Comparison of ENCODE assay signal across 25 cellular contexts in genomic region chr13:113581871-113582270, GRCh38. TPM values are rescaled to one million over a fixed set of nuclear protein-coding genes. Genes with fewer than 3 reads are reported as not detected.
DNase-seq lines count a peak whose midpoint lies in the region; ATAC-seq and TF ChIP-seq lines count a peak whose summit lies in the region.
"Had no signal": no experiment of that assay in that cellular context is flagged by ENCODE, and none has a peak within 500 bp of the region (broad histone marks: within the 10 kb centered on the region; RNA-seq: fewer than 3 reads in every experiment).

No MANE protein-coding gene starts in this region.

- POLR2A ChIA-PET in CD4-positive, alpha-beta memory T cell (lab: Charles Lee; ENCODE audit: partially characterized antibody): no interaction called here

- no peak overlapping the region for H3K27ac ChIP-seq in CD4-positive, alpha-beta memory T cell (ENCODE audit: low read depth, low read length)
- 0 out of 2 replicates have a peak overlapping the region, but pooled peaks have one; percentile 42 for H3K27ac ChIP-seq in SK-N-MC
- H3K27ac ChIP-seq in stomach: no peak overlapping the region
- H3K27ac ChIP-seq: ascending aorta, ovary had no signal

- ATAC-seq in GM19395 (IDR thresholded peaks at IDR 0.05; ENCODE audit: unreplicated experiment): no peak
- ATAC-seq: activated CD8-positive, alpha-beta T cell treated with anti-CD3 and anti-CD28 coated beads for 36 hours; activated T-cell treated with anti-CD3 and anti-CD28 coated beads, Interleukin-2, amount 50 U/mL, for 4 hours; left colon; WTC11 had no signal

- H3K9me3 Mint-ChIP-seq in CD4-positive, alpha-beta memory T cell: peaks cover 0 to 10% (median 7%) of the 10 kb centered on the region in 8 donors
- H3K9me3 Mint-ChIP-seq: WTC11 had no signal

- peaks cover 0 to 6% of the 10 kb centered on the region in 2 donors for H3K36me3 Mint-ChIP-seq in CD4-positive, alpha-beta memory T cell

- no peaks in the 10 kb centered on the region for H3K36me3 ChIP-seq in CD4-positive, alpha-beta memory T cell (ENCODE audit: insufficient read depth, low read length)
- peaks cover 12% of the 10 kb centered on the region for H3K36me3 ChIP-seq in SK-N-MC (ENCODE audit: insufficient read depth, low read length)
- peaks cover 3 to 5% (median 5%) of the 10 kb centered on the region in 4 donors for H3K36me3 ChIP-seq in stomach
- H3K36me3 ChIP-seq: ovary had no signal

- H3K9ac ChIP-seq in SK-N-MC (ENCODE audit: insufficient read length): peak overlapping the region; percentile 17

- H3K4me1 ChIP-seq in CD4-positive, alpha-beta memory T cell (ENCODE audit: insufficient read depth, low read length): peaks cover 16% of the 10 kb centered on the region
- peaks cover 15 to 22% (median 18%) of the 10 kb centered on the region in 4 donors for H3K4me1 ChIP-seq in stomach
- H3K4me1 ChIP-seq: ascending aorta had no signal

- no peak overlapping the region for H3K27ac Mint-ChIP-seq in CD4-positive, alpha-beta memory T cell
- H3K27ac Mint-ChIP-seq: activated CD8-positive, alpha-beta T cell treated with anti-CD3 and anti-CD28 coated beads for 36 hours; activated naive CD8-positive, alpha-beta T cell had no signal

- peak overlapping the region in 6 of 8 donors; percentile 7 to 82 (median 42) for H3K4me3 Mint-ChIP-seq in CD4-positive, alpha-beta memory T cell
- H3K4me3 Mint-ChIP-seq: WTC11 had no signal

- TF ChIP-seq POLR2A in stomach (IDR thresholded peaks at IDR 0.05): no peak

- H3K27me3 Mint-ChIP-seq in CD4-positive, alpha-beta memory T cell: peaks cover 0 to 2% of the 10 kb centered on the region in 2 donors
- H3K27me3 Mint-ChIP-seq: activated naive CD8-positive, alpha-beta T cell had no signal

- intact Hi-C loops in CD4-positive, alpha-beta memory T cell (cut with micrococcal nuclease): no loop called here
- intact Hi-C loops in stomach (cut with DNase I; ENCODE audit: low total_unique reads): no loop called here

- TF ChIP-seq CTCF in stomach (IDR thresholded peaks at IDR 0.05): no peak

- no peak for DNase-seq in CD4-positive, alpha-beta memory T cell
- no peak for DNase-seq in SK-N-MC (ENCODE audit: low read depth, low spot score)
- peak; percentile 20 for DNase-seq in islet precursor cell
- DNase-seq in stomach: peak; percentile 2
- DNase-seq in GM19238 (ENCODE audit: insufficient read length, low spot score): no peak
- no peak for DNase-seq in nucleus accumbens (lab: John Stamatoyannopoulos, UW)
- DNase-seq: activated CD8-positive, alpha-beta T cell treated with anti-CD3 and anti-CD28 coated beads for 36 hours; activated T-cell treated with anti-CD3 and anti-CD28 coated beads, Interleukin-2, amount 50 U/mL, for 4 hours; dermis blood vessel endothelial cell; DMS 273 treated with DMSO at 0.1 percent for 48 hours; left colon; mesendoderm; NCI-H1694 treated with DMSO at 0.1 percent for 48 hours; NCI-H2171 treated with DMSO at 0.1 percent for 48 hours; NCI-H526; ovary; retina; SHP77; substantia nigra; T-helper 9 cell had no signal

- no peaks in the 10 kb centered on the region for H3K9me3 ChIP-seq in CD4-positive, alpha-beta memory T cell (ENCODE audit: control insufficient read depth in 1 of 2, low read length in 2 of 2)
- peaks cover 5% of the 10 kb centered on the region; the same call in 1 of the 2 replicates for H3K9me3 ChIP-seq in SK-N-MC (ENCODE audit: low read depth, low read length)
- peaks cover 0 to 7% (median 5%) of the 10 kb centered on the region in 4 donors for H3K9me3 ChIP-seq in stomach
- H3K9me3 ChIP-seq: ovary had no signal

- peaks cover 11 to 18% (median 14%) of the 10 kb centered on the region in 4 donors for H3K4me1 Mint-ChIP-seq in CD4-positive, alpha-beta memory T cell

- TF ChIP-seq EP300 in stomach (IDR thresholded peaks at IDR 0.05): no peak

- 68 to 75% (median 74%) methylated on average over 6 of the region's 6 CpGs for WGBS in stomach, 5 donors

- H3K4me3 ChIP-seq in CD4-positive, alpha-beta memory T cell (ENCODE audit: low read length in 2 of 2): no peak overlapping the region
- no peak overlapping the region for H3K4me3 ChIP-seq in SK-N-MC
- H3K4me3 ChIP-seq in stomach: no peak overlapping the region
- H3K4me3 ChIP-seq: ascending aorta, ovary, smooth muscle cell had no signal

- H3K27me3 ChIP-seq in CD4-positive, alpha-beta memory T cell (ENCODE audit: insufficient read depth, low read length): no peaks in the 10 kb centered on the region
- no peaks in the 10 kb centered on the region for H3K27me3 ChIP-seq in stomach
- H3K27me3 ChIP-seq: ascending aorta, ovary had no signal

- CTCF ChIA-PET in CD4-positive, alpha-beta memory T cell (lab: Charles Lee; ENCODE audit: partially characterized antibody): no interaction called here

RNA-seq across cellular contexts. Expression of gene TFDP1, which starts 2.7 kb away (rescaled TPM):
- 10 to 100 TPM; 20.7 to 21.5 TPM for total RNA-seq in CD4-positive, alpha-beta memory T cell
- polyA plus RNA-seq in CD4-positive, alpha-beta memory T cell: 10 to 100 TPM; 57.2 to 63.4 TPM
- 100 to 1,000 TPM in 2 of 5 donors, 10 to 100 TPM in 3; 35.3 to 207 (median 59.1) TPM for total RNA-seq in stomach
- 10 to 100 TPM; 27.3 to 57.2 (median 55.3) TPM for polyA plus RNA-seq in stomach

Comparison
In these comparisons a context has a peak if more than half of its experiments do, and no peak if none do; other contexts are left out.
1. DNase-seq: peak in islet precursor cell (single experiment) and stomach (single experiment); none in CD4-positive, alpha-beta memory T cell (0 of 5), SK-N-MC (single experiment), GM19238 (single experiment) and nucleus accumbens (0 of 56).